Comparison of ENCODE assay signal across 27 cellular contexts in genomic region chr4:105600256-105600655, GRCh38. TPM values are rescaled to one million over a fixed set of nuclear protein-coding genes. Genes with fewer than 3 reads are reported as not detected.
DNase-seq lines count a peak whose midpoint lies in the region; ATAC-seq and TF ChIP-seq lines count a peak whose summit lies in the region.
"Had no signal": no experiment of that assay in that cellular context is flagged by ENCODE, and none has a peak within 500 bp of the region (broad histone marks: within the 10 kb centered on the region; RNA-seq: fewer than 3 reads in every experiment).

No MANE protein-coding gene starts in this region.

- H3K9ac ChIP-seq in PC-3 (ENCODE audit: low read length) (no peak overlapping the region), neural progenitor cell (no peak overlapping the region), trophoblast cell (ENCODE audit: low read length) (no peak overlapping the region)
- H3K9ac ChIP-seq: BLaER1 had no signal

- WGBS in trophoblast cell (ENCODE audit: extremely low coverage, insufficient coverage, insufficient read length): no CpG with 5 or more reads among the region's 2 CpGs

- peak; percentile 28 for DNase-seq in NCI-H69 (lab: John Stamatoyannopoulos, UW)
- DNase-seq in PC-3: no peak
- DNase-seq in neural progenitor cell (ENCODE audit: low spot score): peak; percentile 66
- no peak for DNase-seq in NCI-H524 treated with DMSO at 0.1 percent for 48 hours (lab: John Stamatoyannopoulos, UW)
- no peak for DNase-seq in trophoblast cell
- DNase-seq: 8988T; ACHN; BE2C; C1 segment of cervical spinal cord; CD4-positive, alpha-beta memory T cell; CD4-positive, CD25-positive, alpha-beta regulatory T cell; CD8-positive, alpha-beta memory T cell; COR-L47; DMS 273 treated with DMSO at 0.1 percent for 48 hours; DMS153; DMS53; DMS79; DND-41; EL; GF-D8 had no signal

- H3K79me2 ChIP-seq in PC-3 (ENCODE audit: low read length) (no peaks in the 10 kb centered on the region), neural progenitor cell (ENCODE audit: low read depth) (no peaks in the 10 kb centered on the region), trophoblast cell (ENCODE audit: control insufficient read depth, insufficient read depth, low read length, poor library complexity) (no peaks in the 10 kb centered on the region)

- no peak overlapping the region for H3K14ac ChIP-seq in trophoblast cell (ENCODE audit: low read length)

- no peak overlapping the region for H4K8ac ChIP-seq in trophoblast cell (ENCODE audit: low read depth, low read length)

- H3K4me3 ChIP-seq in PC-3 (ENCODE audit: low read length) (no peak overlapping the region), neural progenitor cell (no peak overlapping the region), trophoblast cell (ENCODE audit: low read depth, low read length) (no peak overlapping the region)
- H3K4me3 ChIP-seq: BLaER1 had no signal

- H3K79me1 ChIP-seq in trophoblast cell (ENCODE audit: low read length): no peaks in the 10 kb centered on the region

- H3K18ac ChIP-seq in trophoblast cell (ENCODE audit: low read length): no peak overlapping the region

- H3K27me3 Mint-ChIP-seq in neural progenitor cell (ENCODE audit: insufficient read depth, low read depth): no peaks in the 10 kb centered on the region

- H2AK5ac ChIP-seq in trophoblast cell (ENCODE audit: low read length): no peak overlapping the region

- H3K4me1 ChIP-seq in PC-3 (ENCODE audit: insufficient read depth, low read length): peaks cover 37% of the 10 kb centered on the region
- H3K4me1 ChIP-seq in neural progenitor cell: peaks cover 43% of the 10 kb centered on the region
- H3K4me1 ChIP-seq in trophoblast cell (ENCODE audit: control insufficient read depth in 1 of 2, insufficient read depth in 2 of 2, low read length in 2 of 2): peaks cover 0 to under 1% of the 10 kb centered on the region in 2 experiments
- H3K4me1 ChIP-seq: BE2C, BLaER1 had no signal

- no peak overlapping the region for H3K23ac ChIP-seq in trophoblast cell (ENCODE audit: low read length)

- POLR2A ChIA-PET in PC-3 (lab: Charles Lee; ENCODE audit: unreplicated experiment): no interaction called here

- no TSS peak for BruUV-seq in PC-3 (replicated peaks; lab: Mats Ljungman, UMichigan)

- H2BK5ac ChIP-seq in trophoblast cell (ENCODE audit: low read depth, low read length, poor library complexity): no peak overlapping the region

- H2BK120ac ChIP-seq in trophoblast cell (ENCODE audit: insufficient read depth, low read length, poor library complexity): no peak overlapping the region

- H3K9me2 ChIP-seq in PC-3 (replicated peaks; ENCODE audit: low read length): no peaks in the 10 kb centered on the region

- no peak overlapping the region for H2BK12ac ChIP-seq in trophoblast cell (ENCODE audit: low read length)

- no peaks in the 10 kb centered on the region for H3K9me3 Mint-ChIP-seq in neural progenitor cell
- H3K9me3 Mint-ChIP-seq: CD14-positive monocyte; CD4-positive, alpha-beta memory T cell; CD4-positive, CD25-positive, alpha-beta regulatory T cell; CD8-positive, alpha-beta memory T cell had no signal

- H3K4me1 Mint-ChIP-seq in neural progenitor cell: no peaks in the 10 kb centered on the region
- H3K4me1 Mint-ChIP-seq: CD4-positive, alpha-beta memory T cell; CD4-positive, CD25-positive, alpha-beta regulatory T cell; CD8-positive, alpha-beta memory T cell had no signal

- 0 out of 2 replicates have a peak, but pooled peaks have one; percentile 7 for ATAC-seq in PC-3
- no peak for ATAC-seq in GM21825 (IDR thresholded peaks at IDR 0.05; ENCODE audit: unreplicated experiment)

- H3K27ac Mint-ChIP-seq in neural progenitor cell: no peak overlapping the region
- H3K27ac Mint-ChIP-seq: CD14-positive monocyte; CD4-positive, alpha-beta memory T cell; CD4-positive, CD25-positive, alpha-beta regulatory T cell; CD8-positive, alpha-beta memory T cell had no signal

- no peaks in the 10 kb centered on the region for H3K36me3 Mint-ChIP-seq in neural progenitor cell
- H3K36me3 Mint-ChIP-seq: CD14-positive monocyte; CD4-positive, alpha-beta memory T cell; CD4-positive, CD25-positive, alpha-beta regulatory T cell; CD8-positive, alpha-beta memory T cell had no signal

- H3K4me2 ChIP-seq in PC-3 (ENCODE audit: low read length) (no peak overlapping the region; the same call in 1 of the 2 replicates), neural progenitor cell (peak overlapping the region; percentile 41), trophoblast cell (ENCODE audit: low read length) (no peak overlapping the region)
- H3K4me2 ChIP-seq: BLaER1 had no signal

- no peak overlapping the region for H3K4ac ChIP-seq in trophoblast cell (ENCODE audit: low read depth, low read length)

- H4K20me1 ChIP-seq in PC-3 (ENCODE audit: low read length) (no peaks in the 10 kb centered on the region), neural progenitor cell (ENCODE audit: low read depth) (no peaks in the 10 kb centered on the region)
- H4K20me1 ChIP-seq: BLaER1 had no signal

- CTCF ChIA-PET in PC-3 (lab: Charles Lee): no interaction called here

- TF ChIP-seq CTCF in PC-3 (conservative IDR thresholded peaks at IDR 0.05; ENCODE audit: low read depth, low read length) (no peak), neural progenitor cell (IDR thresholded peaks at IDR 0.05) (no peak)

- H3F3A ChIP-seq in PC-3 (ENCODE audit: low read length, unreplicated experiment) (peaks cover 3% of the 10 kb centered on the region), neural progenitor cell (ENCODE audit: low read depth) (peaks cover 14% of the 10 kb centered on the region)

- H4K91ac ChIP-seq in trophoblast cell (ENCODE audit: low read depth, low read length): no peak overlapping the region

- no peaks in the 10 kb centered on the region for H3K9me3 ChIP-seq in PC-3 (ENCODE audit: low read length)
- no peaks in the 10 kb centered on the region for H3K9me3 ChIP-seq in neural progenitor cell (ENCODE audit: low read depth)
- H3K9me3 ChIP-seq in trophoblast cell (ENCODE audit: insufficient read depth, low read depth, low read length): no peaks in the 10 kb centered on the region
- H3K9me3 ChIP-seq: BE2C, BLaER1 had no signal

- H4K12ac ChIP-seq in trophoblast cell (ENCODE audit: low read depth, low read length): no peak overlapping the region

- H2AFZ ChIP-seq in PC-3 (ENCODE audit: low read length) (no peak overlapping the region), neural progenitor cell (replicated peaks) (no peak overlapping the region), trophoblast cell (ENCODE audit: insufficient read depth, low read length, poor library complexity) (no peak overlapping the region)

- intact Hi-C loops in PC-3 (cut with micrococcal nuclease): no loop called here

- H3K36me3 ChIP-seq in PC-3 (ENCODE audit: low read depth, low read length) (no peaks in the 10 kb centered on the region), neural progenitor cell (no peaks in the 10 kb centered on the region), trophoblast cell (ENCODE audit: control insufficient read depth in 1 of 2, insufficient read depth in 2 of 2, low read length in 2 of 2) (no peaks in the 10 kb centered on the region)
- H3K36me3 ChIP-seq: BE2C, BLaER1 had no signal

- no peak overlapping the region for H3K27ac ChIP-seq in PC-3 (ENCODE audit: low read length)
- H3K27ac ChIP-seq in neural progenitor cell: peak overlapping the region; percentile 48
- no peak overlapping the region for H3K27ac ChIP-seq in trophoblast cell (ENCODE audit: low read depth, low read length)
- H3K27ac ChIP-seq: BLaER1 had no signal

- no peak overlapping the region for H3K4me3 Mint-ChIP-seq in neural progenitor cell
- H3K4me3 Mint-ChIP-seq: CD14-positive monocyte; CD4-positive, alpha-beta memory T cell; CD4-positive, CD25-positive, alpha-beta regulatory T cell; CD8-positive, alpha-beta memory T cell had no signal

- no peaks in the 10 kb centered on the region for H3K27me3 ChIP-seq in PC-3 (ENCODE audit: low read length)
- H3K27me3 ChIP-seq in neural progenitor cell: no peaks in the 10 kb centered on the region
- H3K27me3 ChIP-seq in trophoblast cell (ENCODE audit: insufficient read depth, low read length): no peaks in the 10 kb centered on the region
- H3K27me3 ChIP-seq: BE2C, BLaER1 had no signal

RNA-seq across cellular contexts. Expression of gene ARHGEF38, which starts 47.8 kb away (rescaled TPM):
- total RNA-seq in PC-3 (2014; rRNA removed) (2.0 and 5.9 TPM in 2 replicates), neural progenitor cell (ENCODE audit: low replicate concordance) (0.28 and 0.37 TPM in 2 replicates)
- polyA plus RNA-seq in trophoblast cell (2013): not detected in 2 replicates
- total RNA-seq: A673; CD4-positive, alpha-beta memory T cell; CD4-positive, CD25-positive, alpha-beta regulatory T cell; CD8-positive, alpha-beta memory T cell; Daoy; G401 had no signal
- polyA plus RNA-seq: AG04450; CD14-positive monocyte; CD8-positive, alpha-beta memory T cell had no signal

Comparison
In these comparisons a context has a peak if more than half of its experiments do, and no peak if none do; other contexts are left out.
1. DNase-seq: peak in NCI-H69 (single experiment) and neural progenitor cell (single experiment); none in PC-3 (single experiment), NCI-H524 treated with DMSO at 0.1 percent for 48 hours (single experiment) and trophoblast cell (0 of 2).